11 cellular contexts compared by ENCODE assay signal in genomic region chr1:1600861-1601563, GRCh38. TPM values are rescaled to one million over a fixed set of nuclear protein-coding genes. Genes with fewer than 3 reads are reported as not detected.
DNase-seq lines count a peak whose midpoint lies in the region; ATAC-seq, FAIRE-seq and TF ChIP-seq lines count a peak whose summit lies in the region.
"Had no signal": no experiment of that assay in that cellular context is flagged by ENCODE, and none has a peak within 500 bp of the region (broad histone marks: within the 10 kb centered on the region; RNA-seq: fewer than 3 reads in every experiment).

No MANE protein-coding gene starts in this region.

- CTCF ChIA-PET in A549 (lab: Yijun Ruan, JAX) (interaction anchor here (0.6 kb wide), 1 partner anchor 8 kb away, joined by 3 read pairs; no protein-coding TSS in a partner anchor), Calu3 (lab: Charles Lee) (no interaction called here)

- H3K4me2 ChIP-seq in A549, result no peak overlapping the region; the same call in 2 of the 3 replicates

- peaks cover 12% of the 10 kb centered on the region for H3K36me3 Mint-ChIP-seq in Calu3 (ENCODE audit: insufficient read depth, unreplicated experiment)
- no peaks in the 10 kb centered on the region for H3K36me3 Mint-ChIP-seq in activated T-helper 1 cell treated with anti-CD3 and anti-CD28 coated beads, Interleukin-12 subunit alpha, Interleukin-12 subunit beta, Interleukin-2, Interleukin-4 antibody, amounts not matched to agents 30 ng/mL and 10 ng/mL and 1 ng/mL, durations not matched to agents 14 hours and 24 hours and 36 hours (ENCODE audit: low read depth)

- no peak for TF ChIP-seq CTCF in A549 (IDR thresholded peaks at IDR 0.05)
- no peak for TF ChIP-seq CTCF in Calu3 (IDR thresholded peaks at IDR 0.05; ENCODE audit: unreplicated experiment)
- TF ChIP-seq CTCF in left lung (IDR thresholded peaks at IDR 0.05), result no peak
- TF ChIP-seq CTCF in testis (IDR thresholded peaks at IDR 0.05), result no peak

- no peaks in the 10 kb centered on the region for H3K9me3 Mint-ChIP-seq in Calu3 (ENCODE audit: low read depth, unreplicated experiment)
- no peaks in the 10 kb centered on the region for H3K9me3 Mint-ChIP-seq in activated T-helper 1 cell treated with anti-CD3 and anti-CD28 coated beads, Interleukin-12 subunit alpha, Interleukin-12 subunit beta, Interleukin-2, Interleukin-4 antibody, amounts not matched to agents 30 ng/mL and 10 ng/mL and 1 ng/mL, durations not matched to agents 14 hours and 24 hours and 36 hours

- peak overlapping the region; percentile 42 for H3K4me3 Mint-ChIP-seq in Calu3 (ENCODE audit: low read depth, unreplicated experiment)
- peak overlapping the region; percentile 69 for H3K4me3 Mint-ChIP-seq in activated T-helper 1 cell treated with anti-CD3 and anti-CD28 coated beads, Interleukin-12 subunit alpha, Interleukin-12 subunit beta, Interleukin-2, Interleukin-4 antibody, amounts not matched to agents 30 ng/mL and 10 ng/mL and 1 ng/mL, durations not matched to agents 14 hours and 24 hours and 36 hours

- ATAC-seq in A549 (no peak), left lung (no peak), sciatic nerve (no peak)

- H3K27me3 Mint-ChIP-seq in Calu3 (ENCODE audit: unreplicated experiment), result peaks cover 17% of the 10 kb centered on the region
- H3K27me3 Mint-ChIP-seq in activated T-helper 1 cell treated with anti-CD3 and anti-CD28 coated beads, Interleukin-12 subunit alpha, Interleukin-12 subunit beta, Interleukin-2, Interleukin-4 antibody, amounts not matched to agents 30 ng/mL and 10 ng/mL and 1 ng/mL, durations not matched to agents 14 hours and 24 hours and 36 hours (ENCODE audit: insufficient read depth), result peaks cover 3% of the 10 kb centered on the region

- FAIRE-seq in A549 (lab: Jason Lieb, UNC), result no peak

- no TSS peak for BruUV-seq in Calu3 (replicated peaks; lab: Mats Ljungman, UMichigan)

- H3K9me3 ChIP-seq in A549 (no peaks in the 10 kb centered on the region), left lung (no peaks in the 10 kb centered on the region), testis (no peaks in the 10 kb centered on the region)
- H3K9me3 ChIP-seq: thyroid gland had no signal

- intact Hi-C loops in Calu3 (cut with micrococcal nuclease; ENCODE audit: unreplicated experiment) (no loop called here), left lung (cut with DNase I) (no loop called here), testis (cut with DNase I; ENCODE audit: low total_unique reads) (no loop called here), sciatic nerve (cut with DNase I) (no loop called here)
- intact Hi-C loops in activated T-helper 1 cell treated with anti-CD3 and anti-CD28 coated beads, Interleukin-12 subunit alpha, Interleukin-12 subunit beta, Interleukin-2, Interleukin-4 antibody, amounts not matched to agents 30 ng/mL and 10 ng/mL and 1 ng/mL, durations not matched to agents 14 hours and 24 hours and 36 hours (cut with micrococcal nuclease), result no loop called here

- POLR2A ChIA-PET in A549 (lab: Yijun Ruan, JAX), result no interaction called here

- H3K27ac ChIP-seq in A549 (no peak overlapping the region), left lung (no peak overlapping the region), testis (no peak overlapping the region)
- H3K27ac ChIP-seq: thyroid gland had no signal

- TF ChIP-seq RAD21 in A549 (conservative IDR thresholded peaks at IDR 0.05 in 1 of 2, IDR thresholded peaks at IDR 0.05 in 1 of 2), result no peak

- no peaks in the 10 kb centered on the region for H3K4me1 Mint-ChIP-seq in Calu3 (ENCODE audit: low read depth, unreplicated experiment)
- no peaks in the 10 kb centered on the region for H3K4me1 Mint-ChIP-seq in activated T-helper 1 cell treated with anti-CD3 and anti-CD28 coated beads, Interleukin-12 subunit alpha, Interleukin-12 subunit beta, Interleukin-2, Interleukin-4 antibody, amounts not matched to agents 30 ng/mL and 10 ng/mL and 1 ng/mL, durations not matched to agents 14 hours and 24 hours and 36 hours (ENCODE audit: low read depth)

- no peak overlapping the region for H3K4me3 ChIP-seq in A549
- peak overlapping the region in 1 of 2 donors; percentile 52 for H3K4me3 ChIP-seq in left lung
- no peak overlapping the region for H3K4me3 ChIP-seq in testis

- peaks cover 8 to 72% of the 10 kb centered on the region in 2 donors for H3K27me3 ChIP-seq in left lung
- H3K27me3 ChIP-seq in testis, result no peaks in the 10 kb centered on the region
- H3K27me3 ChIP-seq: thyroid gland had no signal

- WGBS in A549 (ENCODE audit: missing lambda C conversion rate), result 83% methylated on average over 11 of the region's 22 CpGs
- 40 to 61% methylated on average over 8 to 21 of the region's 22 CpGs for WGBS in testis, 2 donors

- H3K36me3 ChIP-seq in left lung, result no peaks in the 10 kb centered on the region
- H3K36me3 ChIP-seq in testis (ENCODE audit: low read depth, missing control alignments), result no peaks in the 10 kb centered on the region
- H3K36me3 ChIP-seq: thyroid gland had no signal

- TF ChIP-seq POLR2A in A549 (IDR thresholded peaks at IDR 0.05; ENCODE audit: low read length) (no peak), testis (IDR thresholded peaks at IDR 0.05) (no peak)

- DNase-seq in A549 (ENCODE audit: low read depth in 1 of 2, low spot score in 1 of 2) (no peak), Calu3 (no peak), left lung (peak; percentile 29 to 68), testis (no peak), sciatic nerve (ENCODE audit: low spot score) (no peak), SW 1271 (lab: John Stamatoyannopoulos, UW) (no peak), NCI-H82 treated with DMSO at 0.1 percent for 48 hours (lab: John Stamatoyannopoulos, UW; ENCODE audit: unreplicated experiment) (no peak)
- DNase-seq in activated T-helper 1 cell treated with anti-CD3 and anti-CD28 coated beads, Interleukin-12 subunit alpha, Interleukin-12 subunit beta, Interleukin-2, Interleukin-4 antibody, amounts not matched to agents 30 ng/mL and 10 ng/mL and 1 ng/mL, durations not matched to agents 14 hours and 24 hours and 36 hours (ENCODE audit: low spot score), result no peak
- DNase-seq: Kasumi-1; stimulated activated CD4-positive, alpha-beta T cell treated with anti-CD3 and anti-CD28 coated beads, Interleukin-4, amount 100 ng/mL, for 4 hours; thyroid gland had no signal

- H3K4me1 ChIP-seq in A549 (peaks cover 11% of the 10 kb centered on the region), left lung (peaks cover 7 to 30% of the 10 kb centered on the region in 2 donors), testis (peaks cover 25% of the 10 kb centered on the region)

- TF ChIP-seq EP300 in A549 (IDR thresholded peaks at IDR 0.05), result no peak

- no peak overlapping the region for H3K27ac Mint-ChIP-seq in Calu3 (ENCODE audit: unreplicated experiment)
- peak overlapping the region; percentile 44 for H3K27ac Mint-ChIP-seq in activated T-helper 1 cell treated with anti-CD3 and anti-CD28 coated beads, Interleukin-12 subunit alpha, Interleukin-12 subunit beta, Interleukin-2, Interleukin-4 antibody, amounts not matched to agents 30 ng/mL and 10 ng/mL and 1 ng/mL, durations not matched to agents 14 hours and 24 hours and 36 hours

RNA-seq across cellular contexts. Expression of gene FNDC10, which starts 1.1 kb away (rescaled TPM):
- polyA plus RNA-seq in A549 (2011; rRNA removed), result 0.56 and 0.77 TPM in 2 replicates
- polyA plus RNA-seq in A549 (2012; cell fraction: cytosol; rRNA removed), result 2.5 and 4.5 TPM in 2 replicates
- polyA plus RNA-seq in A549 (2012; cell fraction: nucleus; rRNA removed), result 3.3 and 3.9 TPM in 2 replicates
- polyA plus RNA-seq in A549 (2017; fragmentation: RNase III; extraction: RNeasy Plus Mini Kit Qiagen cat#74134 plus additional on column Dnase treatment), result 2.7 to 4.2 TPM (median 4.0 TPM) in 3 replicates
- polyA minus RNA-seq in A549 (2011; rRNA and poly(A)+ RNA removed), result 0.54 and 0.92 TPM in 2 replicates
- 3.5 and 4.7 TPM in 2 replicates for total RNA-seq in Calu3 (2022)
- 14.6 and 14.9 TPM in 2 replicates for total RNA-seq in activated T-helper 1 cell treated with anti-CD3 and anti-CD28 coated beads, Interleukin-12 subunit alpha, Interleukin-12 subunit beta, Interleukin-2, Interleukin-4 antibody, amounts not matched to agents 30 ng/mL and 10 ng/mL and 1 ng/mL, durations not matched to agents 14 hours and 24 hours and 36 hours
- total RNA-seq in left lung, result 10 to 100 TPM in 1 of 2 donors, 1 to 10 TPM in 1; 7.7 to 12.2 TPM
- total RNA-seq in testis, result 10 to 100 TPM; 36.8 to 54.0 TPM
- polyA plus RNA-seq in testis (ENCODE audit: insufficient read depth, low read depth, low replicate concordance), result 15.5 TPM
- total RNA-seq in sciatic nerve, result 2.4 TPM

RNA-seq across cellular contexts. Expression of gene MIB2, which starts 14.3 kb away (rescaled TPM):
- polyA plus RNA-seq in A549 (2011; rRNA removed), result 4.9 and 5.1 TPM in 2 replicates
- 16.6 and 23.4 TPM in 2 replicates for polyA plus RNA-seq in A549 (2012; cell fraction: cytosol; rRNA removed)
- 132 and 216 TPM in 2 replicates for polyA plus RNA-seq in A549 (2012; cell fraction: nucleus; rRNA removed)
- polyA plus RNA-seq in A549 (2017; fragmentation: RNase III; extraction: RNeasy Plus Mini Kit Qiagen cat#74134 plus additional on column Dnase treatment), result 15.7 to 21.9 TPM (median 20.0 TPM) in 3 replicates
- polyA minus RNA-seq in A549 (2011; rRNA and poly(A)+ RNA removed), result 4.6 and 6.2 TPM in 2 replicates
- total RNA-seq in Calu3 (2022), result 50.0 and 50.3 TPM in 2 replicates
- 29.5 and 32.8 TPM in 2 replicates for total RNA-seq in activated T-helper 1 cell treated with anti-CD3 and anti-CD28 coated beads, Interleukin-12 subunit alpha, Interleukin-12 subunit beta, Interleukin-2, Interleukin-4 antibody, amounts not matched to agents 30 ng/mL and 10 ng/mL and 1 ng/mL, durations not matched to agents 14 hours and 24 hours and 36 hours
- 10 to 100 TPM; 55.3 to 73.5 TPM for total RNA-seq in left lung
- total RNA-seq in testis, result 100 to 1,000 TPM; 154 to 172 TPM
- 38.7 TPM for polyA plus RNA-seq in testis (ENCODE audit: insufficient read depth, low read depth, low replicate concordance)
- total RNA-seq in sciatic nerve, result 68.4 TPM

RNA-seq across cellular contexts. Expression of gene SSU72, which starts 26.3 kb away (rescaled TPM):
- polyA plus RNA-seq in A549 (2011; rRNA removed), result 80.4 and 101 TPM in 2 replicates
- 81.9 and 83.1 TPM in 2 replicates for polyA plus RNA-seq in A549 (2012; cell fraction: cytosol; rRNA removed)
- 55.0 and 77.6 TPM in 2 replicates for polyA plus RNA-seq in A549 (2012; cell fraction: nucleus; rRNA removed)
- polyA plus RNA-seq in A549 (2017; fragmentation: RNase III; extraction: RNeasy Plus Mini Kit Qiagen cat#74134 plus additional on column Dnase treatment), result 75.1 to 78.3 TPM (median 75.3 TPM) in 3 replicates
- 64.7 and 66.7 TPM in 2 replicates for polyA minus RNA-seq in A549 (2011; rRNA and poly(A)+ RNA removed)
- 105 and 117 TPM in 2 replicates for total RNA-seq in Calu3 (2022)
- 135 and 137 TPM in 2 replicates for total RNA-seq in activated T-helper 1 cell treated with anti-CD3 and anti-CD28 coated beads, Interleukin-12 subunit alpha, Interleukin-12 subunit beta, Interleukin-2, Interleukin-4 antibody, amounts not matched to agents 30 ng/mL and 10 ng/mL and 1 ng/mL, durations not matched to agents 14 hours and 24 hours and 36 hours
- 100 to 1,000 TPM; 120 to 141 TPM for total RNA-seq in left lung
- total RNA-seq in testis, result 100 to 1,000 TPM; 146 to 158 TPM
- polyA plus RNA-seq in testis (ENCODE audit: insufficient read depth, low read depth, low replicate concordance), result 67.0 TPM
- total RNA-seq in sciatic nerve, result 78.5 TPM

RNA-seq across cellular contexts. Expression of gene MMP23B, which starts 31.0 kb away (rescaled TPM):
- polyA plus RNA-seq in A549 (2011; rRNA removed) (not detected in 2 replicates), A549 (2017; fragmentation: RNase III; extraction: RNeasy Plus Mini Kit Qiagen cat#74134 plus additional on column Dnase treatment) (0.66 to 1.0 TPM (median 0.84 TPM) in 3 replicates), testis (ENCODE audit: insufficient read depth, low read depth, low replicate concordance) (13.1 TPM)
- polyA plus RNA-seq in A549 (2012; cell fraction: cytosol; rRNA removed), result 0.45 and 0.52 TPM in 2 replicates
- polyA plus RNA-seq in A549 (2012; cell fraction: nucleus; rRNA removed), result 3.9 and 4.0 TPM in 2 replicates
- polyA minus RNA-seq in A549 (2011; rRNA and poly(A)+ RNA removed), result 0.50 TPM in 1 of 2 replicates, not detected in the other
- total RNA-seq in Calu3 (2022) (1.6 and 1.9 TPM in 2 replicates), left lung (10 to 100 TPM; 43.5 to 56.7 TPM), testis (10 to 100 TPM; 49.0 to 50.2 TPM), sciatic nerve (5.4 TPM)
- total RNA-seq in activated T-helper 1 cell treated with anti-CD3 and anti-CD28 coated beads, Interleukin-12 subunit alpha, Interleukin-12 subunit beta, Interleukin-2, Interleukin-4 antibody, amounts not matched to agents 30 ng/mL and 10 ng/mL and 1 ng/mL, durations not matched to agents 14 hours and 24 hours and 36 hours, result 0.49 and 0.93 TPM in 2 replicates

RNA-seq across cellular contexts. Expression of gene CDK11B, which starts 57.8 kb away (rescaled TPM):
- 7.6 and 11.3 TPM in 2 replicates for polyA plus RNA-seq in A549 (2011; rRNA removed)
- polyA plus RNA-seq in A549 (2012; cell fraction: cytosol; rRNA removed), result 11.0 and 12.3 TPM in 2 replicates
- polyA plus RNA-seq in A549 (2012; cell fraction: nucleus; rRNA removed), result 22.1 and 34.8 TPM in 2 replicates
- polyA plus RNA-seq in A549 (2017; fragmentation: RNase III; extraction: RNeasy Plus Mini Kit Qiagen cat#74134 plus additional on column Dnase treatment), result 33.8 to 35.0 TPM (median 33.8 TPM) in 3 replicates
- polyA minus RNA-seq in A549 (2011; rRNA and poly(A)+ RNA removed), result 4.3 and 4.8 TPM in 2 replicates
- 24.2 and 24.9 TPM in 2 replicates for total RNA-seq in Calu3 (2022)
- 39.1 and 39.6 TPM in 2 replicates for total RNA-seq in activated T-helper 1 cell treated with anti-CD3 and anti-CD28 coated beads, Interleukin-12 subunit alpha, Interleukin-12 subunit beta, Interleukin-2, Interleukin-4 antibody, amounts not matched to agents 30 ng/mL and 10 ng/mL and 1 ng/mL, durations not matched to agents 14 hours and 24 hours and 36 hours
- total RNA-seq in left lung, result 10 to 100 TPM; 16.3 to 23.2 TPM
- 10 to 100 TPM; 48.1 to 56.0 TPM for total RNA-seq in testis
- 57.7 TPM for polyA plus RNA-seq in testis (ENCODE audit: insufficient read depth, low read depth, low replicate concordance)
- 27.9 TPM for total RNA-seq in sciatic nerve

Comparison
In these comparisons a context has a peak if more than half of its experiments do, and no peak if none do; other contexts are left out.
1. DNase-seq: peak in left lung (2 of 2); none in A549 (0 of 2), Calu3 (single experiment), activated T-helper 1 cell treated with anti-CD3 and anti-CD28 coated beads, Interleukin-12 subunit alpha, Interleukin-12 subunit beta, Interleukin-2, Interleukin-4 antibody, amounts not matched to agents 30 ng/mL and 10 ng/mL and 1 ng/mL, durations not matched to agents 14 hours and 24 hours and 36 hours (single experiment), testis (single experiment), sciatic nerve (single experiment), SW 1271 (0 of 2) and NCI-H82 treated with DMSO at 0.1 percent for 48 hours (single experiment).